9 cellular contexts compared by ENCODE assay signal in the genomic region with DNA sequence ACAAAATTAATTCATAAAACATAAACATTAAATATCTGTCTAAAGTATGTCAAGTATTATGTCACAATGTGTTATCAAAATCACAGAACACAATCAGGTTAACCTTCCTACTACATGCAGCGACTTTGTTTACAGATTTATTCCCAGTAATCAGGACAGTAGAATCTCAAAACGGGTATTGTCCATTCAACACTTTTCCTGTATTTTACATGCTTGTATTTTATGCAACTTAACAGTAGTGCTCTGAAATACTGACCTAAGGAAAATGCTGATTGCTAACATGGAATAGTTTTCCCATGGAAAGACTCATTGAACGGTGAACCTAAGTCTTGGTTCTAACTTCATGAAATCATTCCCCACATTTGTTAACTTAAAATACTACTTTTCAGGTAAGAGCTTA. TPM values are rescaled to one million over a fixed set of nuclear protein-coding genes. Genes with fewer than 3 reads are reported as not detected.
DNase-seq lines count a peak whose midpoint lies in the region; ATAC-seq and TF ChIP-seq lines count a peak whose summit lies in the region.
"Had no signal": no experiment of that assay in that cellular context is flagged by ENCODE, and none has a peak within 500 bp of the region (broad histone marks: within the 10 kb centered on the region; RNA-seq: fewer than 3 reads in every experiment).

No MANE protein-coding gene starts in this region.

- H2BK15ac ChIP-seq in neuronal stem cell (ENCODE audit: low read length): no peak overlapping the region

- H2BK120ac ChIP-seq in neuronal stem cell (ENCODE audit: low read depth, low read length): no peak overlapping the region

- CTCF ChIA-PET in CD8-positive, alpha-beta T cell (lab: Charles Lee): interaction anchor here (0.7 kb wide), 1 partner anchor 17 kb away, joined by 4 read pairs; no protein-coding TSS in a partner anchor

- peaks cover 35% of the 10 kb centered on the region for H3K4me1 ChIP-seq in CD8-positive, alpha-beta T cell (ENCODE audit: insufficient read depth, low read length)
- peaks cover 38% of the 10 kb centered on the region for H3K4me1 ChIP-seq in OCI-LY1 (ENCODE audit: insufficient read depth, low read length, severe bottlenecking)
- no peaks in the 10 kb centered on the region for H3K4me1 ChIP-seq in endodermal cell (ENCODE audit: control insufficient read depth, insufficient read depth, low read length)
- peaks cover 0 to 2% of the 10 kb centered on the region in 2 donors for H3K4me1 ChIP-seq in neuronal stem cell (ENCODE audit: control insufficient read depth in 2 of 2, insufficient read depth in 1 of 2, low read depth in 1 of 2, low read length in 2 of 2)

- H3K9me3 Mint-ChIP-seq in CD8-positive, alpha-beta T cell: no peaks in the 10 kb centered on the region
- H3K9me3 Mint-ChIP-seq in endodermal cell: no peaks in the 10 kb centered on the region

- no peak overlapping the region for H2AFZ ChIP-seq in OCI-LY1 (ENCODE audit: low read length)
- H2AFZ ChIP-seq in neuronal stem cell (ENCODE audit: low read length): no peak overlapping the region

- no peaks in the 10 kb centered on the region for H3K27me3 ChIP-seq in CD8-positive, alpha-beta T cell (ENCODE audit: insufficient read depth, low read length)
- H3K27me3 ChIP-seq in OCI-LY1 (ENCODE audit: insufficient read depth, low read length): no peaks in the 10 kb centered on the region
- H3K27me3 ChIP-seq in endodermal cell (ENCODE audit: control insufficient read depth, insufficient read depth, low read length, poor library complexity, severe bottlenecking): no peaks in the 10 kb centered on the region
- no peaks in the 10 kb centered on the region for H3K27me3 ChIP-seq in neuronal stem cell (ENCODE audit: control insufficient read depth in 3 of 3, insufficient read depth in 3 of 3, low read depth in 1 of 3, low read length in 3 of 3)

- H4K8ac ChIP-seq in neuronal stem cell (ENCODE audit: low read depth, low read length): no peak overlapping the region

- no peak overlapping the region for H2AK5ac ChIP-seq in neuronal stem cell (ENCODE audit: low read depth, low read length)

- H3K27me3 Mint-ChIP-seq in CD8-positive, alpha-beta T cell (ENCODE audit: low read depth): no peaks in the 10 kb centered on the region
- peaks cover 4% of the 10 kb centered on the region for H3K27me3 Mint-ChIP-seq in endodermal cell (ENCODE audit: insufficient read depth)

- no peak overlapping the region for H4K91ac ChIP-seq in neuronal stem cell (ENCODE audit: low read depth, low read length, poor library complexity)

- H3K4ac ChIP-seq in neuronal stem cell (ENCODE audit: low read length): no peak overlapping the region

- H3K23ac ChIP-seq in neuronal stem cell (ENCODE audit: low read depth, low read length, poor library complexity): no peak overlapping the region

- peaks cover 67% of the 10 kb centered on the region for H3K79me2 ChIP-seq in OCI-LY1 (ENCODE audit: insufficient read depth, low read length)

- H3K4me2 ChIP-seq in OCI-LY1 (ENCODE audit: low read length) (peak overlapping the region; percentile 98), neuronal stem cell (ENCODE audit: insufficient read depth, low read length, poor library complexity, severe bottlenecking) (peak overlapping the region; percentile 13)

- ATAC-seq in CD8-positive, alpha-beta T cell: no peak
- no peak for ATAC-seq in GM18907 (IDR thresholded peaks at IDR 0.05; ENCODE audit: unreplicated experiment)

- no peaks in the 10 kb centered on the region for H3K9me3 ChIP-seq in CD8-positive, alpha-beta T cell (ENCODE audit: low read length)
- H3K9me3 ChIP-seq in OCI-LY1 (ENCODE audit: low read length): no peaks in the 10 kb centered on the region
- H3K9me3 ChIP-seq in endodermal cell (ENCODE audit: control insufficient read depth, low read length): no peaks in the 10 kb centered on the region
- no peaks in the 10 kb centered on the region for H3K9me3 ChIP-seq in neuronal stem cell (replicated peaks in 1 of 2; ENCODE audit: control insufficient read depth in 2 of 2, insufficient read depth in 1 of 2, low read depth in 1 of 2, low read length in 2 of 2)

- peak overlapping the region; percentile 86 for H3K4me3 ChIP-seq in CD8-positive, alpha-beta T cell (ENCODE audit: low read depth, low read length)
- H3K4me3 ChIP-seq in OCI-LY1 (ENCODE audit: low read depth, low read length, poor library complexity, severe bottlenecking) (peak overlapping the region; percentile 92), endodermal cell (ENCODE audit: low read length) (peak overlapping the region; percentile 98), neuronal stem cell (ENCODE audit: low read length in 2 of 2) (peak overlapping the region in 1 of 2 donors; percentile 99)

- H3K27ac ChIP-seq in CD8-positive, alpha-beta T cell (ENCODE audit: low read depth, low read length): peak overlapping the region; percentile 86
- H3K27ac ChIP-seq in OCI-LY1 (ENCODE audit: low read depth, low read length, poor library complexity, severe bottlenecking) (no peak overlapping the region), endodermal cell (ENCODE audit: low read depth, low read length) (no peak overlapping the region), neuronal stem cell (replicated peaks; ENCODE audit: low read length) (no peak overlapping the region)

- H4K20me1 ChIP-seq in OCI-LY1 (ENCODE audit: insufficient read depth, low read length): peaks cover 5% of the 10 kb centered on the region; the same call in 1 of the 2 replicates

- no peak overlapping the region for H2BK5ac ChIP-seq in neuronal stem cell (ENCODE audit: low read length)

- POLR2A ChIA-PET in CD8-positive, alpha-beta T cell (lab: Charles Lee): interaction anchor here (1.4 to 2.8 kb wide), 2 partner anchors 9 to 133 kb away, joined by 3 to 16 read pairs; no protein-coding TSS in a partner anchor

- no peak for DNase-seq in CD8-positive, alpha-beta T cell
- DNase-seq in endodermal cell (no peak), neuronal stem cell (ENCODE audit: low spot score) (no peak), NCI-H82 treated with DMSO at 0.1 percent for 48 hours (lab: John Stamatoyannopoulos, UW; ENCODE audit: unreplicated experiment) (no peak), epidermal melanocyte (ENCODE audit: insufficient read length, low spot score) (no peak), NCI-H446 (lab: John Stamatoyannopoulos, UW) (no peak)
- DNase-seq: NCI-H1694 had no signal

- H3K9ac ChIP-seq in OCI-LY1 (ENCODE audit: low read length) (peak overlapping the region; percentile 96), endodermal cell (ENCODE audit: extremely low read depth, low read length, poor library complexity, severe bottlenecking) (peak overlapping the region; percentile 90), neuronal stem cell (ENCODE audit: low read depth, low read length, poor library complexity) (no peak overlapping the region)

- H3K4me1 Mint-ChIP-seq in CD8-positive, alpha-beta T cell (ENCODE audit: low read depth): peaks cover 65% of the 10 kb centered on the region
- H3K4me1 Mint-ChIP-seq in endodermal cell: peaks cover 24% of the 10 kb centered on the region

- TF ChIP-seq CTCF in CD8-positive, alpha-beta T cell (IDR thresholded peaks at IDR 0.05): no peak
- TF ChIP-seq CTCF in OCI-LY1 (IDR thresholded peaks at IDR 0.05; ENCODE audit: low read length) (no peak), endodermal cell (conservative IDR thresholded peaks at IDR 0.05) (no peak)

- no peak overlapping the region for H3K14ac ChIP-seq in neuronal stem cell (ENCODE audit: low read length)

- 5 to 12% methylated on average over 2 to 3 of the region's 3 CpGs for WGBS in endodermal cell (ENCODE audit: insufficient coverage in 1 of 2, insufficient read length in 1 of 2), 2 experiments
- no CpG with 5 or more reads among the region's 3 CpGs for WGBS in neuronal stem cell (ENCODE audit: extremely low coverage in 2 of 2, insufficient read length in 2 of 2, insufficient replicate concordance in 1 of 2), 2 donors

- H3K27ac Mint-ChIP-seq in CD8-positive, alpha-beta T cell: peak overlapping the region; percentile 95
- no peak overlapping the region for H3K27ac Mint-ChIP-seq in endodermal cell

- H2BK12ac ChIP-seq in neuronal stem cell (ENCODE audit: low read length): no peak overlapping the region

- H3K9me2 ChIP-seq in OCI-LY1 (ENCODE audit: low read depth, low read length): no peaks in the 10 kb centered on the region

- no peaks in the 10 kb centered on the region for H3F3A ChIP-seq in OCI-LY1 (ENCODE audit: insufficient read depth, low read length)

- peak overlapping the region; percentile 92 for H3K4me3 Mint-ChIP-seq in CD8-positive, alpha-beta T cell
- H3K4me3 Mint-ChIP-seq in endodermal cell: peak overlapping the region; percentile 98

- H3K36me3 Mint-ChIP-seq in CD8-positive, alpha-beta T cell: peaks cover 73% of the 10 kb centered on the region
- peaks cover 54% of the 10 kb centered on the region for H3K36me3 Mint-ChIP-seq in endodermal cell (ENCODE audit: low read depth)

- no peaks in the 10 kb centered on the region for H3K79me1 ChIP-seq in neuronal stem cell (ENCODE audit: low read depth, low read length)

- intact Hi-C loops in CD8-positive, alpha-beta T cell (cut with DNase I, micrococcal nuclease): loop anchor here (2.0 to 10.0 kb wide), 2 partner anchors 83 to 497 kb away; no protein-coding TSS in a partner anchor

- H3K36me3 ChIP-seq in CD8-positive, alpha-beta T cell (ENCODE audit: insufficient read depth, low read length): peaks cover 19% of the 10 kb centered on the region
- H3K36me3 ChIP-seq in OCI-LY1 (ENCODE audit: insufficient read depth, low read length) (peaks cover 70% of the 10 kb centered on the region), endodermal cell (ENCODE audit: control insufficient read depth, insufficient read depth, low read length) (peaks cover 39% of the 10 kb centered on the region), neuronal stem cell (replicated peaks in 1 of 2; ENCODE audit: control insufficient read depth in 2 of 2, insufficient read depth in 2 of 2, low read length in 2 of 2) (peaks cover 15 to 66% of the 10 kb centered on the region in 2 donors)

- no peak overlapping the region for H3K18ac ChIP-seq in neuronal stem cell (ENCODE audit: low read length)

RNA-seq across cellular contexts. Expression of gene SERBP1, which starts 2.3 kb away (rescaled TPM):
- total RNA-seq in CD8-positive, alpha-beta T cell: 100 to 1,000 TPM; 136 to 143 TPM
- 100 to 1,000 TPM; 312 to 331 TPM for total RNA-seq in endodermal cell
- polyA plus RNA-seq in endodermal cell (2013, experiment 1 of 2): 328 TPM
- 302 TPM for polyA plus RNA-seq in endodermal cell (2013, experiment 2 of 2)
- 407 TPM for polyA plus RNA-seq in neuronal stem cell (2013, experiment 1 of 2)
- polyA plus RNA-seq in neuronal stem cell (2013, experiment 2 of 2): 412 TPM
